8 cellular contexts compared by ENCODE assay signal in the genomic region with DNA sequence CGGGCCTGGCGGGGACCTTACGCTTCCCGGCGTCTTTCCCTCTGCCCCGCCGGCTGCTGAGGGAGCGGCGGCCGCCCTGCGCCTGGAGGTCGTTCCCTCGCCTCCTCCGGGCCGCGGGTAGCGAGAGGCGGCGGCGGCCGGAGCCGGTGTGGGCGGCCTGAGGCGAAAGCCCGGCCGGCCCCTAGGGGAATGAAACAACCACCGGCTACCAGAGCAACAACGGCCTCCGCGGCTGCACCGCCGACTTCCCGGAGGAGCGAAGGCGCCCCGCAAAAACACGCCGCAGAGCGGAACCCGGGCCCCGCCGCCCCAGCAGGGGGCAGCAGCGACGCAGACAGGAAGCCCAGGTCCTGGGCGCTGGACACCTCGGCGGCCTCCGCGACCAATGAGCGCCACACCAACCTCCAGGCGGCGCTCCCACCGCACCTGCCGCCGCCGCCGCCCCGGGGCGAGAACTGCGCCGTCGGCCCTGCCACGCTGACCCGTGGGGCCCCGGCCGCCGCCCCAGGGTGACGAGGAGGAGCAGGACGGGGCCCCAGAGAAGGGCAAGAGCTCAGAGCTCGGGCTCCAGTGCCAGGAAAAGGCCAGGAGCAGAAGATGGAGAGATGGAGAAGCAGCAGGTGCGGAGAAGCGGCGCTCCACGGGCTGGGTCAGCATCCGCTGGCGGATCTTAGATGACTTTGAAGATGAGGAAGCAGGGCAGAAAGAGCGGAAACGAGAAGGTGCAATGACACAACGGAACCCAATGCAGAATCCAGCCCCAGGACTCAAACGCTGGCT. TPM values are rescaled to one million over a fixed set of nuclear protein-coding genes. Genes with fewer than 3 reads are reported as not detected.
DNase-seq lines count a peak whose midpoint lies in the region; TF ChIP-seq lines count a peak whose summit lies in the region.

No MANE protein-coding gene starts in this region.

- H3K27ac Mint-ChIP-seq in T-helper 1 cell treated with Interleukin-12 subunit alpha and Interleukin-12 subunit beta and Interleukin-4 antibody, amounts not matched to agents 30 μg/mL and 1 μg/mL, for 36 hours: peak overlapping the region; percentile 27

- no peaks in the 10 kb centered on the region for H3K36me3 Mint-ChIP-seq in T-helper 1 cell treated with Interleukin-12 subunit alpha and Interleukin-12 subunit beta and Interleukin-4 antibody, amounts not matched to agents 30 μg/mL and 1 μg/mL, for 36 hours (ENCODE audit: low read depth)

- no peaks in the 10 kb centered on the region for H3K9me3 ChIP-seq in HEK293 (ENCODE audit: control insufficient read depth, insufficient read depth, low read depth, low read length)

- TF ChIP-seq CTCF in GM12873 (IDR thresholded peaks at IDR 0.05; ENCODE audit: insufficient read depth, low read depth, low read length, missing control alignments) (peak; percentile 90), HEK293 (tag by site-specific recombination; IDR thresholded peaks at IDR 0.05) (peak; percentile 98)

- H3K4me3 Mint-ChIP-seq in T-helper 1 cell treated with Interleukin-12 subunit alpha and Interleukin-12 subunit beta and Interleukin-4 antibody, amounts not matched to agents 30 μg/mL and 1 μg/mL, for 36 hours: peak overlapping the region; percentile 84

- peak overlapping the region; percentile 64 for H3K4me3 ChIP-seq in HEK293 (ENCODE audit: low read depth, low read length)

- peaks cover 8% of the 10 kb centered on the region for H3K4me1 Mint-ChIP-seq in T-helper 1 cell treated with Interleukin-12 subunit alpha and Interleukin-12 subunit beta and Interleukin-4 antibody, amounts not matched to agents 30 μg/mL and 1 μg/mL, for 36 hours (ENCODE audit: low read depth)

- DNase-seq in MV-4-11 (lab: John Stamatoyannopoulos, UW) (peak; percentile 70), anterior cingulate cortex (lab: John Stamatoyannopoulos, UW) (peak in 56 of 58 donors; percentile 10 to 82 (median 55)), hepatic stellate cell (ENCODE audit: low spot score) (peak; percentile 82), renal cortical epithelial cell (ENCODE audit: low read depth) (peak; percentile 54), AML-193 (lab: John Stamatoyannopoulos, UW) (no peak)

- H3K27ac ChIP-seq in HEK293 (ENCODE audit: extremely low read depth, low read depth, low read length): peak overlapping the region; percentile 68; the same call in 1 of the 2 replicates

- H3K9me3 Mint-ChIP-seq in T-helper 1 cell treated with Interleukin-12 subunit alpha and Interleukin-12 subunit beta and Interleukin-4 antibody, amounts not matched to agents 30 μg/mL and 1 μg/mL, for 36 hours: no peaks in the 10 kb centered on the region

- POLR2A ChIA-PET in HEK293 (lab: Yijun Ruan, JAX): interaction anchor here (0.6 kb wide), 1 partner anchor 638 kb away, joined by 3 read pairs; a partner anchor contains a TSS

- CTCF ChIA-PET in HEK293 (lab: Yijun Ruan, JAX): interaction anchor here (0.6 to 3.7 kb wide), 22 partner anchors 10 to 557 kb away, joined by 3 to 15 read pairs (median 4); no protein-coding TSS in a partner anchor

- H3K4me1 ChIP-seq in HEK293 (ENCODE audit: control insufficient read depth, insufficient read depth, low read length): no peaks in the 10 kb centered on the region

- H3K36me3 ChIP-seq in HEK293 (ENCODE audit: control insufficient read depth in 2 of 2, insufficient read depth in 1 of 2, low read length in 2 of 2): no peaks in the 10 kb centered on the region

- peaks cover 37% of the 10 kb centered on the region for H3K27me3 Mint-ChIP-seq in T-helper 1 cell treated with Interleukin-12 subunit alpha and Interleukin-12 subunit beta and Interleukin-4 antibody, amounts not matched to agents 30 μg/mL and 1 μg/mL, for 36 hours (ENCODE audit: low read depth)

TF ChIP-seq in HEK293, 187 proteins besides CTCF, POLR2A, EP300 and RAD21 (continues in another document):
- TF ChIP-seq ZNF747 (tag by site-specific recombination; IDR thresholded peaks at IDR 0.05) (no peak), ZIC2 (tag by site-specific recombination; IDR thresholded peaks at IDR 0.05) (peak; percentile 46; the same call in 1 of the 2 replicates), GLIS2 (tag by site-specific recombination; IDR thresholded peaks at IDR 0.05) (peak; percentile 77), ZNF404 (tag by site-specific recombination; IDR thresholded peaks at IDR 0.05) (no peak), ZNF561 (tag by site-specific recombination; IDR thresholded peaks at IDR 0.05; ENCODE audit: borderline replicate concordance) (peak; percentile 95; the same call in 1 of the 2 replicates), EGR2 (tag by site-specific recombination; IDR thresholded peaks at IDR 0.05; ENCODE audit: low read depth) (no peak; the same call in none of the 2 replicates), ZNF23 (tag by site-specific recombination; IDR thresholded peaks at IDR 0.05; ENCODE audit: borderline replicate concordance) (no peak), ZNF626 (tag by site-specific recombination; IDR thresholded peaks at IDR 0.05) (peak; percentile 64; the same call in 1 of the 2 replicates), ZNF843 (tag by site-specific recombination; IDR thresholded peaks at IDR 0.05) (no peak), ZFP69B (tag by site-specific recombination; IDR thresholded peaks at IDR 0.05) (peak; percentile 53; the same call in 1 of the 2 replicates), OSR2 (tag by site-specific recombination; IDR thresholded peaks at IDR 0.05) (peak; percentile 34; the same call in 1 of the 2 replicates), ZNF335 (tag by site-specific recombination; conservative IDR thresholded peaks at IDR 0.05) (peak; percentile 88), ZNF654 (tag by site-specific recombination; IDR thresholded peaks at IDR 0.05; ENCODE audit: low read depth) (peak; percentile 55), ZNF37A (tag by site-specific recombination; IDR thresholded peaks at IDR 0.05) (0 out of 2 replicates have a peak, but pooled peaks have one; percentile 20), BCL11B (tag by site-specific recombination; IDR thresholded peaks at IDR 0.05; ENCODE audit: low read depth) (peak; percentile 68; the same call in 1 of the 2 replicates), SCRT1 (tag by site-specific recombination; IDR thresholded peaks at IDR 0.05; ENCODE audit: borderline replicate concordance) (peak; percentile 60; the same call in 1 of the 2 replicates), ZNF76 (tag by site-specific recombination; IDR thresholded peaks at IDR 0.05; ENCODE audit: borderline replicate concordance, low read depth) (peak; percentile 29; the same call in 1 of the 2 replicates)
- TF ChIP-seq, protein P1, sequence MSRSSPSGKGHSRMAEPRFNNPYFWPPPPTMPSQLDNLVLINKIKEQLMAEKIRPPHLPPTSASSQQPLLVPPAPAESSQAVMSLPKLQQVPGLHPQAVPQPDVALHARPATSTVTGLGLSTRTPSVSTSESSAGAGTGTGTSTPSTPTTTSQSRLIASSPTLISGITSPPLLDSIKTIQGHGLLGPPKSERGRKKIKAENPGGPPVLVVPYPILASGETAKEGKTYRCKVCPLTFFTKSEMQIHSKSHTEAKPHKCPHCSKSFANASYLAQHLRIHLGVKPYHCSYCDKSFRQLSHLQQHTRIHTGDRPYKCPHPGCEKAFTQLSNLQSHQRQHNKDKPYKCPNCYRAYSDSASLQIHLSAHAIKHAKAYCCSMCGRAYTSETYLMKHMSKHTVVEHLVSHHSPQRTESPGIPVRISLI (tag by site-specific recombination; IDR thresholded peaks at IDR 0.05): no peak
- TF ChIP-seq, protein P2, sequence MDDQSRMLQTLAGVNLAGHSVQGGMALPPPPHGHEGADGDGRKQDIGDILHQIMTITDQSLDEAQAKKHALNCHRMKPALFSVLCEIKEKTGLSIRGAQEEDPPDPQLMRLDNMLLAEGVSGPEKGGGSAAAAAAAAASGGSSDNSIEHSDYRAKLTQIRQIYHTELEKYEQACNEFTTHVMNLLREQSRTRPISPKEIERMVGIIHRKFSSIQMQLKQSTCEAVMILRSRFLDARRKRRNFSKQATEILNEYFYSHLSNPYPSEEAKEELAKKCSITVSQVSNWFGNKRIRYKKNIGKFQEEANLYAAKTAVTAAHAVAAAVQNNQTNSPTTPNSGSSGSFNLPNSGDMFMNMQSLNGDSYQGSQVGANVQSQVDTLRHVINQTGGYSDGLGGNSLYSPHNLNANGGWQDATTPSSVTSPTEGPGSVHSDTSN (CRISPR knock-in tag; IDR thresholded peaks at IDR 0.05): 0 out of 2 replicates have a peak, but pooled peaks have one; percentile 82
- TF ChIP-seq, protein P3, sequence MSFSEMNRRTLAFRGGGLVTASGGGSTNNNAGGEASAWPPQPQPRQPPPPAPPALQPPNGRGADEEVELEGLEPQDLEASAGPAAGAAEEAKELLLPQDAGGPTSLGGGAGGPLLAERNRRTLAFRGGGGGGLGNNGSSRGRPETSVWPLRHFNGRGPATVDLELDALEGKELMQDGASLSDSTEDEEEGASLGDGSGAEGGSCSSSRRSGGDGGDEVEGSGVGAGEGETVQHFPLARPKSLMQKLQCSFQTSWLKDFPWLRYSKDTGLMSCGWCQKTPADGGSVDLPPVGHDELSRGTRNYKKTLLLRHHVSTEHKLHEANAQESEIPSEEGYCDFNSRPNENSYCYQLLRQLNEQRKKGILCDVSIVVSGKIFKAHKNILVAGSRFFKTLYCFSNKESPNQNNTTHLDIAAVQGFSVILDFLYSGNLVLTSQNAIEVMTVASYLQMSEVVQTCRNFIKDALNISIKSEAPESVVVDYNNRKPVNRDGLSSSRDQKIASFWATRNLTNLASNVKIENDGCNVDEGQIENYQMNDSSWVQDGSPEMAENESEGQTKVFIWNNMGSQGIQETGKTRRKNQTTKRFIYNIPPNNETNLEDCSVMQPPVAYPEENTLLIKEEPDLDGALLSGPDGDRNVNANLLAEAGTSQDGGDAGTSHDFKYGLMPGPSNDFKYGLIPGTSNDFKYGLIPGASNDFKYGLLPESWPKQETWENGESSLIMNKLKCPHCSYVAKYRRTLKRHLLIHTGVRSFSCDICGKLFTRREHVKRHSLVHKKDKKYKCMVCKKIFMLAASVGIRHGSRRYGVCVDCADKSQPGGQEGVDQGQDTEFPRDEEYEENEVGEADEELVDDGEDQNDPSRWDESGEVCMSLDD (tag by site-specific recombination; IDR thresholded peaks at IDR 0.05): peak; percentile 59; the same call in 1 of the 2 replicates
- TF ChIP-seq, protein P4, sequence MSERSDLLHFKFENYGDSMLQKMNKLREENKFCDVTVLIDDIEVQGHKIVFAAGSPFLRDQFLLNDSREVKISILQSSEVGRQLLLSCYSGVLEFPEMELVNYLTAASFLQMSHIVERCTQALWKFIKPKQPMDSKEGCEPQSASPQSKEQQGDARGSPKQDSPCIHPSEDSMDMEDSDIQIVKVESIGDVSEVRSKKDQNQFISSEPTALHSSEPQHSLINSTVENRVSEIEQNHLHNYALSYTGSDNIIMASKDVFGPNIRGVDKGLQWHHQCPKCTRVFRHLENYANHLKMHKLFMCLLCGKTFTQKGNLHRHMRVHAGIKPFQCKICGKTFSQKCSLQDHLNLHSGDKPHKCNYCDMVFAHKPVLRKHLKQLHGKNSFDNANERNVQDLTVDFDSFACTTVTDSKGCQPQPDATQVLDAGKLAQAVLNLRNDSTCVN (tag by site-specific recombination; optimal IDR thresholded peaks at IDR 0.05): peak; percentile 49

RNA-seq across cellular contexts. Expression of a gene that starts 10.4 kb away (rescaled TPM):
- 0.10 TPM in 1 of 2 replicates, not detected in the other for total RNA-seq in renal cortical epithelial cell

Comparison
In these comparisons a context has a peak if more than half of its experiments do, and no peak if none do; other contexts are left out.
1. DNase-seq: peak in MV-4-11 (single experiment), anterior cingulate cortex (56 of 58), hepatic stellate cell (single experiment) and renal cortical epithelial cell (single experiment); none in AML-193 (0 of 2).